In genomic region chr6:137903933-137904821, GRCh38 we compare ENCODE assay signal across 9 cellular contexts. TPM values are rescaled to one million over a fixed set of nuclear protein-coding genes. Genes with fewer than 3 reads are reported as not detected.
A peak's percentile ranks its signal among the peaks of the same experiment; 100 is the strongest.
DNase-seq lines count a peak whose midpoint lies in the region; ATAC-seq and TF ChIP-seq lines count a peak whose summit lies in the region.
"Had no signal": no experiment of that assay in that cellular context is flagged by ENCODE, and none has a peak within 500 bp of the region (broad histone marks: within the 10 kb centered on the region; RNA-seq: fewer than 3 reads in every experiment).

No MANE protein-coding gene starts in this region.

- H3K27me3 Mint-ChIP-seq in HFFc6 (ENCODE audit: insufficient read depth) (no peaks in the 10 kb centered on the region; the same call in 1 of the 2 replicates), endodermal cell (ENCODE audit: insufficient read depth) (no peaks in the 10 kb centered on the region)
- peaks cover 22% of the 10 kb centered on the region for H3K27me3 Mint-ChIP-seq in central memory CD8-positive, alpha-beta T cell
- no peaks in the 10 kb centered on the region for H3K27me3 Mint-ChIP-seq in stimulated activated memory B cell treated with anti-CD40 and anti-IgM and Interleukin-4, amounts not matched to agents 10 μg/mL and 1 μg/mL and 100 μg/mL, for 72 hours

- H3K27ac Mint-ChIP-seq in HFFc6 (peak overlapping the region; percentile 81), endodermal cell (no peak overlapping the region)
- no peak overlapping the region for H3K27ac Mint-ChIP-seq in central memory CD8-positive, alpha-beta T cell (ENCODE audit: low read depth)
- H3K27ac Mint-ChIP-seq in stimulated activated memory B cell treated with anti-CD40 and anti-IgM and Interleukin-4, amounts not matched to agents 10 μg/mL and 1 μg/mL and 100 μg/mL, for 72 hours: peak overlapping the region; percentile 87
- H3K27ac Mint-ChIP-seq: natural killer cell had no signal

- DNase-seq in HFFc6: peak; percentile 50
- DNase-seq in NAMALWA (ENCODE audit: low spot score): peak; percentile 58
- DNase-seq in central memory CD8-positive, alpha-beta T cell (ENCODE audit: low spot score in 2 of 2): no peak
- no peak for DNase-seq in DMS153 (lab: John Stamatoyannopoulos, UW)
- no peak for DNase-seq in activated CD4-positive, CD25-positive, alpha-beta regulatory T cell (lab: John Stamatoyannopoulos, UW)
- DNase-seq in endodermal cell: no peak
- DNase-seq: natural killer cell had no signal

- H3K4me3 ChIP-seq in endodermal cell (ENCODE audit: low read length): no peak overlapping the region

- H3K27me3 ChIP-seq in endodermal cell (ENCODE audit: control insufficient read depth, insufficient read depth, low read length, poor library complexity, severe bottlenecking): no peaks in the 10 kb centered on the region

- H3K9ac ChIP-seq in endodermal cell (ENCODE audit: extremely low read depth, low read length, poor library complexity, severe bottlenecking): no peak overlapping the region

- TF ChIP-seq CTCF in HFFc6 (IDR thresholded peaks at IDR 0.05): no peak
- no peak for TF ChIP-seq CTCF in endodermal cell (conservative IDR thresholded peaks at IDR 0.05)

- peak; percentile 84 for ATAC-seq in GM18511 (IDR thresholded peaks at IDR 0.05; ENCODE audit: unreplicated experiment)
- peak; percentile 28 for ATAC-seq in central memory CD8-positive, alpha-beta T cell (replicated peaks; ENCODE audit: extremely low read depth, poor library complexity, severe bottlenecking)
- ATAC-seq in stimulated activated memory B cell treated with anti-CD40 and anti-IgM and Interleukin-4, amounts not matched to agents 10 μg/mL and 1 μg/mL and 100 μg/mL, for 72 hours: peak; percentile 86

- WGBS in endodermal cell (ENCODE audit: insufficient coverage in 1 of 2, insufficient read length in 1 of 2), 2 experiments: 93 to 97% methylated on average over 6 to 11 of the region's 12 CpGs

- H3K27ac ChIP-seq in endodermal cell (ENCODE audit: low read depth, low read length): no peak overlapping the region

- peaks cover 3% of the 10 kb centered on the region; the same call in 1 of the 2 replicates for H3K36me3 Mint-ChIP-seq in HFFc6 (ENCODE audit: low read depth)
- peaks cover 2% of the 10 kb centered on the region for H3K36me3 Mint-ChIP-seq in central memory CD8-positive, alpha-beta T cell (ENCODE audit: insufficient read depth)
- no peaks in the 10 kb centered on the region for H3K36me3 Mint-ChIP-seq in stimulated activated memory B cell treated with anti-CD40 and anti-IgM and Interleukin-4, amounts not matched to agents 10 μg/mL and 1 μg/mL and 100 μg/mL, for 72 hours
- H3K36me3 Mint-ChIP-seq in endodermal cell (ENCODE audit: low read depth): no peaks in the 10 kb centered on the region
- H3K36me3 Mint-ChIP-seq: natural killer cell had no signal

- H3K4me1 Mint-ChIP-seq in HFFc6 (ENCODE audit: low read depth) (peaks cover 57% of the 10 kb centered on the region), endodermal cell (no peaks in the 10 kb centered on the region)
- peaks cover 15% of the 10 kb centered on the region for H3K4me1 Mint-ChIP-seq in central memory CD8-positive, alpha-beta T cell
- H3K4me1 Mint-ChIP-seq in stimulated activated memory B cell treated with anti-CD40 and anti-IgM and Interleukin-4, amounts not matched to agents 10 μg/mL and 1 μg/mL and 100 μg/mL, for 72 hours: peaks cover 40% of the 10 kb centered on the region

- peaks cover 2% of the 10 kb centered on the region for H3K4me1 ChIP-seq in endodermal cell (ENCODE audit: control insufficient read depth, insufficient read depth, low read length)

- H3K36me3 ChIP-seq in endodermal cell (ENCODE audit: control insufficient read depth, insufficient read depth, low read length): no peaks in the 10 kb centered on the region

- H3K9me3 Mint-ChIP-seq in HFFc6 (no peaks in the 10 kb centered on the region), endodermal cell (no peaks in the 10 kb centered on the region)
- H3K9me3 Mint-ChIP-seq in central memory CD8-positive, alpha-beta T cell: no peaks in the 10 kb centered on the region
- H3K9me3 Mint-ChIP-seq in stimulated activated memory B cell treated with anti-CD40 and anti-IgM and Interleukin-4, amounts not matched to agents 10 μg/mL and 1 μg/mL and 100 μg/mL, for 72 hours: no peaks in the 10 kb centered on the region
- H3K9me3 Mint-ChIP-seq: natural killer cell had no signal

- H3K4me3 Mint-ChIP-seq in HFFc6 (peak overlapping the region; percentile 77), endodermal cell (no peak overlapping the region)
- H3K4me3 Mint-ChIP-seq in central memory CD8-positive, alpha-beta T cell: peak overlapping the region; percentile 53
- H3K4me3 Mint-ChIP-seq in stimulated activated memory B cell treated with anti-CD40 and anti-IgM and Interleukin-4, amounts not matched to agents 10 μg/mL and 1 μg/mL and 100 μg/mL, for 72 hours: peak overlapping the region; percentile 51
- H3K4me3 Mint-ChIP-seq: natural killer cell had no signal

- H3K9me3 ChIP-seq in endodermal cell (ENCODE audit: control insufficient read depth, low read length): no peaks in the 10 kb centered on the region

RNA-seq across cellular contexts. Expression of gene TNFAIP3, which starts 37.1 kb away (rescaled TPM):
- 10 to 100 TPM in 1 of 6 experiments, 1 to 10 TPM in 5; 4.5 to 17.2 (median 7.8) TPM for total RNA-seq in HFFc6 (2021; fragmentation: NEBNext Ultra II Directional; extraction: Animal tissue kit (Norgen Biotek cat#: 25700))
- total RNA-seq in endodermal cell: 10 to 100 TPM in 1 of 2 donors, 1 to 10 TPM in 1; 4.4 to 12.3 TPM
- polyA plus RNA-seq in endodermal cell (2013, experiment 1 of 2): 3.6 TPM
- polyA plus RNA-seq in endodermal cell (2013, experiment 2 of 2): 4.2 TPM

Comparison
In these comparisons a context has a peak if more than half of its experiments do, and no peak if none do; other contexts are left out.
1. ATAC-seq: peak in every context shown above with its lines; median percentile 86 in stimulated activated memory B cell treated with anti-CD40 and anti-IgM and Interleukin-4, amounts not matched to agents 10 μg/mL and 1 μg/mL and 100 μg/mL, for 72 hours; 84 in GM18511; 28 in central memory CD8-positive, alpha-beta T cell.
2. DNase-seq: peak in HFFc6 (single experiment) and NAMALWA (single experiment); none in central memory CD8-positive, alpha-beta T cell (0 of 2), DMS153 (single experiment), activated CD4-positive, CD25-positive, alpha-beta regulatory T cell (0 of 4) and endodermal cell (single experiment).
3. H3K27ac Mint-ChIP-seq: peak in HFFc6 (single experiment) and stimulated activated memory B cell treated with anti-CD40 and anti-IgM and Interleukin-4, amounts not matched to agents 10 μg/mL and 1 μg/mL and 100 μg/mL, for 72 hours (single experiment); none in central memory CD8-positive, alpha-beta T cell (single experiment) and endodermal cell (single experiment).